In the genomic region with DNA sequence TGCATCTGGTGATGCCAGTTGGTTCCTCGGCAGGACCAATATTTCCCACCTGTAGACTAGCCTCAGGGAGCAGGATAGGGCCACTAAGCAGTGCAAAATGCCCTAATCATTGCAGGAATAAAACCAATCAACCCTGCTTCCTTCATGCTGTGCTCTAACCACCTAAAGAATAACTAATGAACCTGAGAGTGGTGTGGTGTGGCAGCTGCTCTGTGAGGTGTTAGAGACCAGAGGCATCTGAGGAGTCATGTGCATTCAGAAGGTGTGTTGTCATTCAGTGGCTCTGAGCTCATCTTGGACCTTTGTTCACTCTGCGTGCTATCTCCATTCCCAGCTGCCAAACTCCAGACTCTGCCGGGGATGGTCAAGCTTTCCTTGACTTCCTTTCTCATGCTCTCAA, we compare ENCODE assay signal across 30 cellular contexts.
DNase-seq lines count a peak whose midpoint lies in the region; ATAC-seq, FAIRE-seq and TF ChIP-seq lines count a peak whose summit lies in the region.
"Had no signal": no experiment of that assay in that cellular context is flagged by ENCODE, and none has a peak within 500 bp of the region (broad histone marks: within the 10 kb centered on the region; RNA-seq: fewer than 3 reads in every experiment).

No MANE protein-coding gene starts in this region.

- no peaks in the 10 kb centered on the region for H3K9me1 ChIP-seq in K562 (ENCODE audit: control insufficient read depth, insufficient read depth, low read length)

- FAIRE-seq in K562 (lab: Jason Lieb, UNC), result no peak
- FAIRE-seq: colon, islet of Langerhans had no signal

- no peak overlapping the region for H3K27ac Mint-ChIP-seq in stimulated activated naive B cell treated with anti-CD40 and anti-IgM and Interleukin-4, amounts not matched to agents 10 μg/mL and 1 μg/mL and 100 μg/mL, for 72 hours
- H3K27ac Mint-ChIP-seq: activated CD8-positive, alpha-beta memory T cell treated with anti-CD3 and anti-CD28 coated beads, Interleukin-2, amount 10 ng/mL, durations not matched to agents 7 days and 5 days; activated naive CD8-positive, alpha-beta T cell treated with anti-CD3 and anti-CD28 coated beads, Interleukin-2, amount 10 ng/mL, durations not matched to agents 7 days and 5 days; neural progenitor cell; T-helper 17 cell had no signal

- intact Hi-C loops in K562 (cut with micrococcal nuclease), result no loop called here

- no peak overlapping the region for H2AFZ ChIP-seq in K562 (ENCODE audit: low read depth, low read length)
- H2AFZ ChIP-seq: neural progenitor cell had no signal

- TF ChIP-seq RAD21 in K562 (CRISPR knock-in tag; conservative IDR thresholded peaks at IDR 0.05 in 1 of 2, IDR thresholded peaks at IDR 0.05 in 1 of 2), result no peak

- no peak overlapping the region for H3K4me3 ChIP-seq in K562
- H3K4me3 ChIP-seq: ascending aorta, BLaER1, neural progenitor cell, right atrium auricular region, transverse colon had no signal

- no peaks in the 10 kb centered on the region for H3K27me3 ChIP-seq in K562 (ENCODE audit: control insufficient read depth in 2 of 2, insufficient read depth in 2 of 2, low read length in 2 of 2)
- H3K27me3 ChIP-seq: ascending aorta, BLaER1, neural progenitor cell, right atrium auricular region, transverse colon had no signal

- no peak overlapping the region for H3K4me2 ChIP-seq in K562 (ENCODE audit: insufficient read depth, low read length)
- H3K4me2 ChIP-seq: BLaER1, neural progenitor cell had no signal

- peaks cover 0 to 10% of the 10 kb centered on the region in 2 donors for H3K27me3 Mint-ChIP-seq in stimulated activated naive B cell treated with anti-CD40 and anti-IgM and Interleukin-4, amounts not matched to agents 10 μg/mL and 1 μg/mL and 100 μg/mL, for 72 hours
- H3K27me3 Mint-ChIP-seq: T-helper 17 cell had no signal

- peaks cover 0 to 6% of the 10 kb centered on the region in 2 experiments; a peak in 2 of 5 replicates for H3K4me1 ChIP-seq in K562 (replicated peaks in 1 of 2; ENCODE audit: control insufficient read depth in 2 of 2, insufficient read depth in 2 of 2, low read length in 2 of 2)
- H3K4me1 ChIP-seq: ascending aorta, BLaER1, neural progenitor cell, transverse colon had no signal

- H3K27ac ChIP-seq in K562 (ENCODE audit: extremely low read depth, low read depth, low read length), result no peak overlapping the region
- H3K27ac ChIP-seq: ascending aorta, BLaER1, neural progenitor cell, right atrium auricular region, transverse colon had no signal

- no peaks in the 10 kb centered on the region for H3K36me3 ChIP-seq in K562 (ENCODE audit: control insufficient read depth, insufficient read depth, low read length)
- H3K36me3 ChIP-seq: ascending aorta, BLaER1, neural progenitor cell, right atrium auricular region, transverse colon had no signal

- no peak for TF ChIP-seq POLR2A in K562 (conservative IDR thresholded peaks at IDR 0.05)

- BruUV-seq in K562 (replicated peaks; lab: Mats Ljungman, UMichigan), result no TSS peak

- POLR2A ChIA-PET in K562 (lab: Yijun Ruan, JAX), result no interaction called here

- H3K4me1 Mint-ChIP-seq in stimulated activated naive B cell treated with anti-CD40 and anti-IgM and Interleukin-4, amounts not matched to agents 10 μg/mL and 1 μg/mL and 100 μg/mL, for 72 hours, result peaks cover 0 to 4% of the 10 kb centered on the region in 2 donors
- H3K4me1 Mint-ChIP-seq: neural progenitor cell had no signal

- H3K9ac ChIP-seq in K562 (ENCODE audit: insufficient read depth in 1 of 2, low read depth in 2 of 2, low read length in 2 of 2), result no peak overlapping the region
- H3K9ac ChIP-seq: BLaER1, neural progenitor cell had no signal

- H3K9me3 Mint-ChIP-seq in stimulated activated naive B cell treated with anti-CD40 and anti-IgM and Interleukin-4, amounts not matched to agents 10 μg/mL and 1 μg/mL and 100 μg/mL, for 72 hours, result no peaks in the 10 kb centered on the region

- CTCF ChIA-PET in K562 (lab: Yijun Ruan, JAX; ENCODE audit: low intra/inter-chr PET ratio), result no interaction called here

- WGBS in K562 (ENCODE audit: insufficient coverage, low coverage, missing lambda C conversion rate), result 80% methylated on average over 3 of the region's 3 CpGs

- no peaks in the 10 kb centered on the region for H4K20me1 ChIP-seq in K562 (replicated peaks; ENCODE audit: control insufficient read depth, insufficient read depth, low read length)
- H4K20me1 ChIP-seq: BLaER1 had no signal

- no peaks in the 10 kb centered on the region for H3K79me2 ChIP-seq in K562 (ENCODE audit: control insufficient read depth, insufficient read depth, low read length)

- no peak for DNase-seq in K562 (ENCODE audit: extremely low read depth in 1 of 4, low spot score in 3 of 4)
- DNase-seq in stimulated activated naive B cell treated with anti-CD40 and anti-IgM and Interleukin-4, amounts not matched to agents 10 μg/mL and 1 μg/mL and 100 μg/mL, for 72 hours, result no peak
- no peak for DNase-seq in glomerular visceral epithelial cell (ENCODE audit: extremely low spot score)
- no peak for DNase-seq in NK-92 treated with Interleukin-12 subunit alpha and Interleukin-12 subunit beta, amount 100 ng/mL, for 24 hours (lab: John Stamatoyannopoulos, UW)
- DNase-seq: activated CD4-positive, alpha-beta T cell treated with anti-CD3 and anti-CD28 coated beads, Interleukin-2, amount 50 U/mL, for 4 hours; activated CD8-positive, alpha-beta memory T cell treated with anti-CD3 and anti-CD28 coated beads, Interleukin-2, amount 10 ng/mL, durations not matched to agents 7 days and 5 days; activated gamma-delta T cell treated with Interleukin-2 at 50 U/mL for 16 hours; activated naive CD8-positive, alpha-beta T cell treated with anti-CD3 and anti-CD28 coated beads, Interleukin-2, amount 10 ng/mL, durations not matched to agents 7 days and 5 days; activated T-cell treated with anti-CD3 and anti-CD28 coated beads, Interleukin-2, amount 50 U/mL, for 48 hours; effector CD4-positive, alpha-beta T cell; EL; Karpas-422; NCI-H1436; NCI-H2081 treated with DMSO at 0.1 percent for 48 hours; NCI-H226; NCI-H526 treated with DMSO at 0.1 percent for 48 hours; Right ventricle myocardium superior; stimulated activated CD8-positive, alpha-beta memory T cell treated with anti-CD3 and anti-CD28 coated beads, Interleukin-4, amount 100 ng/mL, for 48 hours; T-helper 17 cell; transverse colon had no signal

- in situ Hi-C loops in K562 (cut with MboI), result no loop called here

- no peak for TF ChIP-seq EP300 in K562 (IDR thresholded peaks at IDR 0.05; ENCODE audit: low read length)

- no peaks in the 10 kb centered on the region; the same call in 1 of the 2 replicates for H3K9me3 ChIP-seq in K562 (replicated peaks; ENCODE audit: control insufficient read depth, insufficient read depth, low read depth, low read length)
- H3K9me3 ChIP-seq: ascending aorta, BLaER1, transverse colon had no signal

- ATAC-seq in GM18907 (IDR thresholded peaks at IDR 0.05; ENCODE audit: unreplicated experiment) (peak; percentile 87), HG02678 (IDR thresholded peaks at IDR 0.05; ENCODE audit: unreplicated experiment) (peak; percentile 80), K562 (no peak), esophagus mucosa (no peak)
- ATAC-seq in stimulated activated naive B cell treated with anti-CD40 and anti-IgM and Interleukin-4, amounts not matched to agents 10 μg/mL and 1 μg/mL and 100 μg/mL, for 72 hours (replicated peaks), result peak; percentile 53 to 57
- ATAC-seq: activated CD8-positive, alpha-beta memory T cell treated with anti-CD3 and anti-CD28 coated beads, Interleukin-2, amount 10 ng/mL, durations not matched to agents 7 days and 5 days; Panc1; T-helper 17 cell had no signal

- H3K36me3 Mint-ChIP-seq in stimulated activated naive B cell treated with anti-CD40 and anti-IgM and Interleukin-4, amounts not matched to agents 10 μg/mL and 1 μg/mL and 100 μg/mL, for 72 hours, result no peaks in the 10 kb centered on the region
- H3K36me3 Mint-ChIP-seq: activated CD8-positive, alpha-beta memory T cell treated with anti-CD3 and anti-CD28 coated beads, Interleukin-2, amount 10 ng/mL, durations not matched to agents 7 days and 5 days; activated naive CD8-positive, alpha-beta T cell treated with anti-CD3 and anti-CD28 coated beads, Interleukin-2, amount 10 ng/mL, durations not matched to agents 7 days and 5 days; neural progenitor cell had no signal

- no peak for TF ChIP-seq CTCF in K562 (IDR thresholded peaks at IDR 0.05 in 2 of 3, conservative IDR thresholded peaks at IDR 0.05 in 1 of 3; ENCODE audit: insufficient read depth in 2 of 3, low read depth in 1 of 3, low read length in 3 of 3)

- no peak overlapping the region for H3K4me3 Mint-ChIP-seq in stimulated activated naive B cell treated with anti-CD40 and anti-IgM and Interleukin-4, amounts not matched to agents 10 μg/mL and 1 μg/mL and 100 μg/mL, for 72 hours
- H3K4me3 Mint-ChIP-seq: activated CD8-positive, alpha-beta memory T cell treated with anti-CD3 and anti-CD28 coated beads, Interleukin-2, amount 10 ng/mL, durations not matched to agents 7 days and 5 days; activated naive CD8-positive, alpha-beta T cell treated with anti-CD3 and anti-CD28 coated beads, Interleukin-2, amount 10 ng/mL, durations not matched to agents 7 days and 5 days; neural progenitor cell; T-helper 17 cell had no signal

TF ChIP-seq in K562, 482 proteins besides CTCF, POLR2A, EP300 and RAD21:
- TF ChIP-seq ZNF324 (CRISPR knock-in tag; IDR thresholded peaks at IDR 0.05) (peak; percentile 71), RFX7 (CRISPR knock-in tag; IDR thresholded peaks at IDR 0.05) (no peak)

Comparison
In these comparisons a context has a peak if more than half of its experiments do, and no peak if none do; other contexts are left out.
1. ATAC-seq: peak in GM18907 (single experiment), HG02678 (single experiment) and stimulated activated naive B cell treated with anti-CD40 and anti-IgM and Interleukin-4, amounts not matched to agents 10 μg/mL and 1 μg/mL and 100 μg/mL, for 72 hours (2 of 2); none in K562 (single experiment) and esophagus mucosa (single experiment).